ENCODE assay signal across 33 cellular contexts in genomic region chr12:128910629-128911028, GRCh38. TPM values are rescaled to one million over a fixed set of nuclear protein-coding genes. Genes with fewer than 3 reads are reported as not detected.
"Had no signal": no experiment of that assay in that cellular context is flagged by ENCODE, and none has a peak within 500 bp of the region (broad histone marks: within the 10 kb centered on the region; RNA-seq: fewer than 3 reads in every experiment).

No MANE protein-coding gene starts in this region.

- H3K4me3 ChIP-seq: neural progenitor cell, ovary, psoas muscle, skin epidermis, smooth muscle cell, spleen, suprapubic skin, testis, tibial artery, transverse colon, vagina had no signal

- H3K79me2 ChIP-seq: parathyroid adenoma had no signal

- H3K4me2 ChIP-seq: neural progenitor cell, smooth muscle cell had no signal

- H3K27ac ChIP-seq: neural progenitor cell, ovary, parathyroid adenoma, psoas muscle, spleen, suprapubic skin, testis, tibial artery, transverse colon, vagina had no signal

- ATAC-seq: naive thymus-derived CD8-positive, alpha-beta T cell; psoas muscle; right cardiac atrium; sciatic nerve; stimulated activated memory B cell treated with anti-CD40 and anti-IgM and Interleukin-4, amounts not matched to agents 10 μg/mL and 1 μg/mL and 100 μg/mL, for 72 hours; stimulated activated naive CD8-positive, alpha-beta T cell treated with anti-CD3 and anti-CD28 coated beads, Interleukin-15, amount 100 ng/mL, for 72 hours; stimulated activated naive CD8-positive, alpha-beta T cell treated with anti-CD3 and anti-CD28 coated beads, Interleukin-15, Interleukin-2, amounts not matched to agents 100 U/mL and 50 U/mL, for 24 hours had no signal

- H2AFZ ChIP-seq: neural progenitor cell, parathyroid adenoma had no signal

- H3K9me3 ChIP-seq: ovary, psoas muscle, spleen, suprapubic skin, testis, tibial artery, transverse colon, vagina had no signal

- H3K27me3 Mint-ChIP-seq: type B pancreatic cell had no signal

- H3K27ac Mint-ChIP-seq: naive thymus-derived CD8-positive, alpha-beta T cell; nephron; neural progenitor cell; progenitor cell of endocrine pancreas; stimulated activated memory B cell treated with anti-CD40 and anti-IgM and Interleukin-4, amounts not matched to agents 10 μg/mL and 1 μg/mL and 100 μg/mL, for 72 hours; stimulated activated naive CD8-positive, alpha-beta T cell treated with anti-CD3 and anti-CD28 coated beads, Interleukin-15, amount 100 ng/mL, for 72 hours; type B pancreatic cell had no signal

- H3K9ac ChIP-seq: neural progenitor cell, parathyroid adenoma had no signal

- H3K36me3 Mint-ChIP-seq: naive thymus-derived CD8-positive, alpha-beta T cell; neural progenitor cell; stimulated activated memory B cell treated with anti-CD40 and anti-IgM and Interleukin-4, amounts not matched to agents 10 μg/mL and 1 μg/mL and 100 μg/mL, for 72 hours; type B pancreatic cell had no signal

- H3K27me3 ChIP-seq: neural progenitor cell, ovary, spleen, suprapubic skin, testis, tibial artery, transverse colon, vagina had no signal

- H3K4me1 ChIP-seq: neural progenitor cell, parathyroid adenoma, psoas muscle, testis, tibial artery, transverse colon, vagina had no signal

- H3K9me3 Mint-ChIP-seq: naive thymus-derived CD8-positive, alpha-beta T cell; nephron; neural progenitor cell; stimulated activated memory B cell treated with anti-CD40 and anti-IgM and Interleukin-4, amounts not matched to agents 10 μg/mL and 1 μg/mL and 100 μg/mL, for 72 hours; stimulated activated naive CD8-positive, alpha-beta T cell treated with anti-CD3 and anti-CD28 coated beads, Interleukin-15, amount 100 ng/mL, for 72 hours; type B pancreatic cell had no signal

- FAIRE-seq: urothelium cell line had no signal

- DNase-seq: naive thymus-derived CD8-positive, alpha-beta T cell; occipital lobe; ovary; posterior cingulate gyrus; psoas muscle; right cardiac atrium; spleen; stimulated activated CD4-positive, alpha-beta T cell treated with anti-CD3 and anti-CD28 coated beads, Interleukin-12 subunit alpha, Interleukin-12 subunit beta, amount 100 ng/mL, for 4 hours; stimulated activated CD4-positive, alpha-beta T cell treated with anti-CD3 and anti-CD28 coated beads, Interleukin-1b, Interleukin-23, amount 100 ng/mL, for 48 hours; stimulated activated CD4-positive, alpha-beta T cell treated with anti-CD3 and anti-CD28 coated beads, Interleukin-4, amount 100 ng/mL, for 1 hour; stimulated activated CD4-positive, alpha-beta T cell treated with anti-CD3 and anti-CD28 coated beads, Interleukin-4, amount 100 ng/mL, for 4 hours; stimulated activated CD8-positive, alpha-beta memory T cell treated with anti-CD3 and anti-CD28 coated beads, Interleukin-4, amount 100 ng/mL, for 48 hours; stimulated activated naive CD4-positive, alpha-beta T cell; stimulated activated naive CD8-positive, alpha-beta T cell treated with anti-CD3 and anti-CD28 coated beads, Interleukin-15, amount 100 ng/mL, for 72 hours; stimulated activated naive CD8-positive, alpha-beta T cell treated with anti-CD3 and anti-CD28 coated beads, Interleukin-15, Interleukin-2, amounts not matched to agents 100 U/mL and 50 U/mL, for 24 hours; substantia nigra; testis; tibial artery; transverse colon had no signal

- H3K4me1 Mint-ChIP-seq: nephron had no signal

- H3K36me3 ChIP-seq: neural progenitor cell, ovary, spleen, suprapubic skin, tibial artery, transverse colon, vagina had no signal

- H3K4me3 Mint-ChIP-seq: naive thymus-derived CD8-positive, alpha-beta T cell; nephron; neural progenitor cell; stimulated activated memory B cell treated with anti-CD40 and anti-IgM and Interleukin-4, amounts not matched to agents 10 μg/mL and 1 μg/mL and 100 μg/mL, for 72 hours; stimulated activated naive CD8-positive, alpha-beta T cell treated with anti-CD3 and anti-CD28 coated beads, Interleukin-15, amount 100 ng/mL, for 72 hours; type B pancreatic cell had no signal

RNA-seq across cellular contexts. Expression of gene GLT1D1, which starts 57.4 kb away (rescaled TPM):
- total RNA-seq: naive thymus-derived CD8-positive, alpha-beta T cell; osteoblast; renal cortical epithelial cell; transverse colon had no signal
- polyA plus RNA-seq: naive thymus-derived CD8-positive, alpha-beta T cell had no signal
